8 cellular contexts compared by ENCODE assay signal in the genomic region with DNA sequence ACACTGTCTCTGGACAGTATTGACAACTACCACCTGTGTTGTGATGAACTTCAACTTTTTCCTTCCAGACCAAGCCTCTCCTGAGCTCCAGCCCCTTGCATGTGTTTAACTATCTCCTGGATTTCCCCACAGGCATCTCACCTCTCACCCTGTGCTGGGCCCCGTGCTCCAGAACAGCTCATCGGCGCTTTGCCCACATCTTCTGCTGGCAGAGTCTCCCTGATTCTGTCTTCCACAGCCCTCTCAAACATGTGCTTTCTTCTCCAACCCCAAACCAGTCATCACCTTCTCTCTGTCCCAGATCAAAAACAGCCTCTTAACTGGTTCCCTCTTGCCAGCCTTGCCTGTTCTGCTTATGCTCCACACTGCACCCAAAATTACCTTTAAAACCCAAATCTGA. TPM values are rescaled to one million over a fixed set of nuclear protein-coding genes. Genes with fewer than 3 reads are reported as not detected.
"Had no signal": no experiment of that assay in that cellular context is flagged by ENCODE, and none has a peak within 500 bp of the region (broad histone marks: within the 10 kb centered on the region; RNA-seq: fewer than 3 reads in every experiment).

No MANE protein-coding gene starts in this region.

RNA-seq across cellular contexts. Expression of gene AQP7, which starts 8.4 kb away (rescaled TPM):
- total RNA-seq: activated CD4-positive, alpha-beta T cell treated with anti-CD3 and anti-CD28 coated beads, Interleukin-2, amount 10 ng/mL, durations not matched to agents 24 days and 14 days; activated CD8-positive, alpha-beta memory T cell treated with anti-CD3 and anti-CD28 coated beads for 36 hours; activated naive CD4-positive, alpha-beta T cell treated with anti-CD3 and anti-CD28 coated beads for 36 hours; activated naive CD8-positive, alpha-beta T cell treated with anti-CD3 and anti-CD28 coated beads, Interleukin-2, amount 10 ng/mL, durations not matched to agents 7 days and 5 days; activated T-helper 1 cell treated with anti-CD3 and anti-CD28 coated beads, Interleukin-12 subunit alpha, Interleukin-12 subunit beta, Interleukin-2, Interleukin-4 antibody, amounts not matched to agents 30 ng/mL and 10 ng/mL and 1 ng/mL, durations not matched to agents 14 hours and 24 hours and 36 hours; bronchial epithelial cell; natural killer cell treated with Interleukin-12 subunit alpha and Interleukin-12 subunit beta and Interleukin-15 and Interleukin-18, amount 100 ng/mL, for 72 hours had no signal
- polyA plus RNA-seq: keratinocyte had no signal
